ENCODE assay signal across 23 cellular contexts in the genomic region with DNA sequence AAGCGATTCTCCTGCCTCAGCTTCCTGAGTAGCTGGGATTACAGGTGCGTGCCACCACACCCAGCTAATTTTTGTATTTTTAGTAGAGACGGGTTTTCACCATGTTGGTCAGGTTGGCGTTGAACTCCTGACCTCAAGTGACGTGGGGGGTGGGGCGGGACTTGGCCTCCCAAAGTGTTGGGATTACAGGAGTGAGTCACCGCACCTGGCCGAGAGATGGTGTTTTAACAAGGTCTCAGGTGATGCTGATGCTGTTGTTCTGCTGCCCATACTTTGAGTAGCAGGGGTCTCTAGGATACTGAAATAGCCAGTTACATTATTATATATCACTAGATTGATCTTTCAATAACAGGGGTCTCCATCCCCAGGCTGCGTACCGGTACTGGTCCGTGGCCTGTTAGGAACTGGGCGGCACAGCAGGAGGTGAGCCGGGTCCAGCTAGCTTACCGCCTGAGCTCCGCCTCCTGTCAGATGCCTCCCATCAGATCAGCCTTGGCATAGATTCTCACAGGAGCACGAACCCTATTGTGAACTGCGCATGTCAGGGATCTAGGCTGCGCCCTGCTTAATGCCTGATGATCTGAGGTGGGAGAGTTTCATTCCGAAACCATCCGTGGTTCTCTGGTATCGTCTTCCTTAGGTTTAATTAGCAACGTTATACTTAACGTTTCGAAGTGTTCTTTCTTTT. TPM values are rescaled to one million over a fixed set of nuclear protein-coding genes. Genes with fewer than 3 reads are reported as not detected.
DNase-seq lines count a peak whose midpoint lies in the region; ATAC-seq, FAIRE-seq and TF ChIP-seq lines count a peak whose summit lies in the region.
"Had no signal": no experiment of that assay in that cellular context is flagged by ENCODE, and none has a peak within 500 bp of the region (broad histone marks: within the 10 kb centered on the region; RNA-seq: fewer than 3 reads in every experiment).

No MANE protein-coding gene starts in this region.

- H3K9ac ChIP-seq in H9 (ENCODE audit: extremely low read depth, insufficient read length, low read length): no peak overlapping the region
- H3K9ac ChIP-seq in endodermal cell (ENCODE audit: extremely low read depth, low read length, poor library complexity, severe bottlenecking): no peak overlapping the region
- H3K9ac ChIP-seq: KMS-11, SK-N-SH had no signal

- no peak overlapping the region for H3K27ac Mint-ChIP-seq in H9
- no peak overlapping the region for H3K27ac Mint-ChIP-seq in endodermal cell
- H3K27ac Mint-ChIP-seq: B cell; CD14-positive monocyte; T-helper 2 cell treated with Interferon-gamma antibody and Interleukin-4, amounts not matched to agents 5 μg/mL and 100 μg/mL, for 36 hours had no signal

- H2BK12ac ChIP-seq in H9 (ENCODE audit: insufficient read length, low read depth, low read length): no peak overlapping the region

- no peaks in the 10 kb centered on the region for H3K23me2 ChIP-seq in H9 (ENCODE audit: insufficient read length, low read depth, low read length, poor library complexity, severe bottlenecking)

- no peak overlapping the region for H2BK120ac ChIP-seq in H9 (ENCODE audit: low read depth, low read length, poor library complexity, severe bottlenecking)

- no peak overlapping the region for H4K5ac ChIP-seq in H9 (ENCODE audit: insufficient read length, low read depth, low read length)

- no peak overlapping the region for H3K4me2 ChIP-seq in H9 (ENCODE audit: insufficient read depth, insufficient read length, low read length)
- H3K4me2 ChIP-seq: A549, KMS-11, SK-N-SH had no signal

- no CpG with 5 or more reads among the region's 24 CpGs for WGBS in H9 (ENCODE audit: extremely low coverage, insufficient read length, low lambda C conversion rate)
- WGBS in endodermal cell (ENCODE audit: insufficient coverage in 1 of 2, insufficient read length in 1 of 2), 2 experiments: 91 to 96% methylated on average over 17 to 24 of the region's 24 CpGs

- H3K4ac ChIP-seq in H9 (ENCODE audit: low read depth, low read length): no peak overlapping the region

- no peaks in the 10 kb centered on the region; the same call in 1 of the 2 replicates for H3K27me3 Mint-ChIP-seq in H9 (ENCODE audit: low read depth)
- no peaks in the 10 kb centered on the region for H3K27me3 Mint-ChIP-seq in endodermal cell (ENCODE audit: insufficient read depth)

- H3K79me1 ChIP-seq in H9 (ENCODE audit: insufficient read depth, low read depth, low read length, poor library complexity, severe bottlenecking): no peaks in the 10 kb centered on the region

- H3K36me3 Mint-ChIP-seq in H9 (ENCODE audit: insufficient read depth in 1 of 3, low read depth in 3 of 3): no peaks in the 10 kb centered on the region
- no peaks in the 10 kb centered on the region for H3K36me3 Mint-ChIP-seq in endodermal cell (ENCODE audit: low read depth)
- H3K36me3 Mint-ChIP-seq: CD14-positive monocyte had no signal

- H2BK20ac ChIP-seq in H9 (ENCODE audit: low read depth, low read length, poor library complexity, severe bottlenecking): no peak overlapping the region

- no peaks in the 10 kb centered on the region for H3K4me1 Mint-ChIP-seq in H9
- no peaks in the 10 kb centered on the region for H3K4me1 Mint-ChIP-seq in endodermal cell
- H3K4me1 Mint-ChIP-seq: B cell had no signal

- H3T11ph ChIP-seq in H9 (ENCODE audit: low read length): no peak overlapping the region

- no peak overlapping the region for H4K91ac ChIP-seq in H9 (ENCODE audit: insufficient read length, low read depth, low read length)

- H3K9me3 Mint-ChIP-seq in H9: no peaks in the 10 kb centered on the region
- no peaks in the 10 kb centered on the region for H3K9me3 Mint-ChIP-seq in endodermal cell
- H3K9me3 Mint-ChIP-seq: T-helper 2 cell treated with Interferon-gamma antibody and Interleukin-4, amounts not matched to agents 5 μg/mL and 100 μg/mL, for 36 hours had no signal

- H3K23ac ChIP-seq in H9 (ENCODE audit: insufficient read length, low read depth, low read length): no peak overlapping the region

- no peak overlapping the region for H3K14ac ChIP-seq in H9 (ENCODE audit: insufficient read depth, low read length)

- no peak for FAIRE-seq in HTR-8/SVneo (lab: Jason Lieb, UNC)
- FAIRE-seq: A549 had no signal

- no peak for TF ChIP-seq CTCF in H9 (conservative IDR thresholded peaks at IDR 0.05)
- TF ChIP-seq CTCF in endodermal cell (conservative IDR thresholded peaks at IDR 0.05): no peak

- H3K4me3 Mint-ChIP-seq in H9: no peak overlapping the region
- no peak overlapping the region for H3K4me3 Mint-ChIP-seq in endodermal cell
- H3K4me3 Mint-ChIP-seq: B cell; CD14-positive monocyte; T-helper 2 cell treated with Interferon-gamma antibody and Interleukin-4, amounts not matched to agents 5 μg/mL and 100 μg/mL, for 36 hours had no signal

- H3K27ac ChIP-seq in H9 (ENCODE audit: insufficient read length, low read depth, low read length): no peak overlapping the region
- no peak overlapping the region for H3K27ac ChIP-seq in endodermal cell (ENCODE audit: low read depth, low read length)
- H3K27ac ChIP-seq: A549, KMS-11 had no signal

- H3K18ac ChIP-seq in H9 (ENCODE audit: insufficient read length, low read depth, low read length): no peak overlapping the region

- H2BK15ac ChIP-seq in H9 (ENCODE audit: low read depth, low read length): no peak overlapping the region

- no peaks in the 10 kb centered on the region for H3K79me2 ChIP-seq in H9 (ENCODE audit: insufficient read depth, low read length)

- no peak overlapping the region for H3K56ac ChIP-seq in H9 (ENCODE audit: insufficient read length, low read depth, low read length)

- H3K4me3 ChIP-seq in endodermal cell (ENCODE audit: low read length): no peak overlapping the region
- H3K4me3 ChIP-seq: A549 had no signal

- no peak overlapping the region for H2AK5ac ChIP-seq in H9 (ENCODE audit: insufficient read length, low read length)

- no peaks in the 10 kb centered on the region for H4K20me1 ChIP-seq in H9 (ENCODE audit: control insufficient read depth, insufficient read depth, insufficient read length)

- H3K9me3 ChIP-seq in H9 (ENCODE audit: control insufficient read depth, low read depth, low read length) (no peaks in the 10 kb centered on the region), endodermal cell (ENCODE audit: control insufficient read depth, low read length) (no peaks in the 10 kb centered on the region)
- H3K9me3 ChIP-seq: A549, SK-N-SH had no signal

- H3K36me3 ChIP-seq in endodermal cell (ENCODE audit: control insufficient read depth, insufficient read depth, low read length): no peaks in the 10 kb centered on the region

- no peak overlapping the region for H4K8ac ChIP-seq in H9 (replicated peaks; ENCODE audit: insufficient read length, low read depth, low read length)

- ATAC-seq in HG03025 (IDR thresholded peaks at IDR 0.05; ENCODE audit: low FRiP score, unreplicated experiment): no peak
- ATAC-seq: A549, Panc1 had no signal

- H3K4me1 ChIP-seq in H9 (ENCODE audit: insufficient read depth, low read length): no peaks in the 10 kb centered on the region
- H3K4me1 ChIP-seq in endodermal cell (ENCODE audit: control insufficient read depth, insufficient read depth, low read length): no peaks in the 10 kb centered on the region

- H3K27me3 ChIP-seq in H9 (ENCODE audit: insufficient read depth, low read length) (no peaks in the 10 kb centered on the region), endodermal cell (ENCODE audit: control insufficient read depth, insufficient read depth, low read length, poor library complexity, severe bottlenecking) (no peaks in the 10 kb centered on the region)

- DNase-seq in H9: peak; percentile 58
- peak; percentile 62 for DNase-seq in NCI-H2196 treated with DMSO at 0.1 percent for 48 hours (lab: John Stamatoyannopoulos, UW; ENCODE audit: unreplicated experiment)
- DNase-seq in endodermal cell: peak; percentile 66
- no peak for DNase-seq in T-helper 2 cell
- DNase-seq in HTR-8/SVneo (ENCODE audit: insufficient read length, low spot score): no peak
- DNase-seq in stimulated activated CD4-positive, alpha-beta T cell treated with anti-CD3 and anti-CD28 coated beads, Interleukin-1b, Interleukin-23, amount 100 ng/mL, for 48 hours: no peak
- DNase-seq: EL; NCI-H1092 treated with DMSO at 0.1 percent for 48 hours; NCI-H1436 treated with DMSO at 0.1 percent for 48 hours; NCI-H1930; NCI-H2171 treated with DMSO at 0.1 percent for 48 hours; NCI-H69; NK-92 treated with Interleukin-12 subunit alpha and Interleukin-12 subunit beta, amount 100 ng/mL, for 24 hours; SIG-M5; SK-N-SH had no signal

- no peak overlapping the region for H2BK5ac ChIP-seq in H9 (ENCODE audit: insufficient read length, low read length)

- H2AFZ ChIP-seq in H9 (ENCODE audit: low read length): no peak overlapping the region

RNA-seq across cellular contexts. Expression of a gene that starts 48.3 kb away (rescaled TPM):
- total RNA-seq in H9 (2021) (not detected in 2 replicates), endodermal cell (not detected)
- polyA plus RNA-seq in endodermal cell (2013, experiment 1 of 2): not detected
- not detected for polyA plus RNA-seq in endodermal cell (2013, experiment 2 of 2)
- total RNA-seq: NCI-H460 had no signal
- polyA plus RNA-seq: CD14-positive monocyte, SK-N-SH had no signal

Comparison
In these comparisons a context has a peak if more than half of its experiments do, and no peak if none do; other contexts are left out.
1. DNase-seq: peak in H9 (single experiment), NCI-H2196 treated with DMSO at 0.1 percent for 48 hours (single experiment) and endodermal cell (single experiment); none in T-helper 2 cell (0 of 5), HTR-8/SVneo (single experiment) and stimulated activated CD4-positive, alpha-beta T cell treated with anti-CD3 and anti-CD28 coated beads, Interleukin-1b, Interleukin-23, amount 100 ng/mL, for 48 hours (single experiment).